In genomic region chr20:58192567-58192966, GRCh38 we compare ENCODE assay signal across 9 cellular contexts. TPM values are rescaled to one million over a fixed set of nuclear protein-coding genes. Genes with fewer than 3 reads are reported as not detected.
DNase-seq lines count a peak whose midpoint lies in the region; ATAC-seq, FAIRE-seq and TF ChIP-seq lines count a peak whose summit lies in the region.
"Had no signal": no experiment of that assay in that cellular context is flagged by ENCODE, and none has a peak within 500 bp of the region (broad histone marks: within the 10 kb centered on the region; RNA-seq: fewer than 3 reads in every experiment).

No MANE protein-coding gene starts in this region.

- no peaks in the 10 kb centered on the region for H3K4me1 Mint-ChIP-seq in HFFc6 (ENCODE audit: low read depth)
- H3K4me1 Mint-ChIP-seq in activated T-cell treated with anti-CD3 and anti-CD28 coated beads, Interleukin-2, amount 50 U/mL, for 24 hours (ENCODE audit: low read depth), result no peaks in the 10 kb centered on the region

- no peak overlapping the region for H3K27ac ChIP-seq in HepG2 (ENCODE audit: extremely low read length, insufficient read depth, low read length)

- DNase-seq in AG04449 (ENCODE audit: low read depth, low spot score) (no peak), HFFc6 (no peak), HepG2 (ENCODE audit: low spot score) (no peak), NCI-H1105 (lab: John Stamatoyannopoulos, UW) (no peak)
- DNase-seq in activated T-cell treated with anti-CD3 and anti-CD28 coated beads, Interleukin-2, amount 50 U/mL, for 24 hours, result peak; percentile 56

- H3K36me3 ChIP-seq in HepG2 (replicated peaks in 1 of 2; ENCODE audit: control insufficient read depth in 1 of 2, insufficient read depth in 2 of 2, low read length in 2 of 2), result no peaks in the 10 kb centered on the region

- no peak overlapping the region for H3K4me3 ChIP-seq in AG04449 (ENCODE audit: low read depth, low read length)
- no peak overlapping the region for H3K4me3 ChIP-seq in HepG2 (replicated peaks in 1 of 3; ENCODE audit: insufficient read depth in 1 of 3, low read depth in 2 of 3, low read length in 3 of 3)

- POLR2A ChIA-PET in AG04449 (lab: Yijun Ruan, JAX), result no interaction called here
- POLR2A ChIA-PET in HepG2 (lab: Yijun Ruan, JAX), result no interaction called here

- intact Hi-C loops in HepG2 (cut with micrococcal nuclease; ENCODE audit: unreplicated experiment), result no loop called here

- no peak overlapping the region for H3K9ac ChIP-seq in HepG2 (ENCODE audit: insufficient read depth, low read depth, low read length)

- H3K9me3 Mint-ChIP-seq in HFFc6, result no peaks in the 10 kb centered on the region; the same call in 1 of the 2 replicates
- H3K9me3 Mint-ChIP-seq in activated T-cell treated with anti-CD3 and anti-CD28 coated beads, Interleukin-2, amount 50 U/mL, for 24 hours, result no peaks in the 10 kb centered on the region

- no peak overlapping the region for H2AFZ ChIP-seq in HepG2 (ENCODE audit: low read length)

- no peak overlapping the region for H3K27ac Mint-ChIP-seq in HFFc6
- no peak overlapping the region for H3K27ac Mint-ChIP-seq in activated T-cell treated with anti-CD3 and anti-CD28 coated beads, Interleukin-2, amount 50 U/mL, for 24 hours

- ATAC-seq in HepG2, result peak; percentile 41; the same call in 2 of the 3 replicates
- no peak for ATAC-seq in HG03045 (IDR thresholded peaks at IDR 0.05; ENCODE audit: unreplicated experiment)
- ATAC-seq in HG02870 (IDR thresholded peaks at IDR 0.05; ENCODE audit: unreplicated experiment), result no peak
- ATAC-seq in HG02840 (IDR thresholded peaks at IDR 0.05; ENCODE audit: low FRiP score, unreplicated experiment), result no peak

- H3K4me3 Mint-ChIP-seq in HFFc6, result no peak overlapping the region
- no peak overlapping the region for H3K4me3 Mint-ChIP-seq in activated T-cell treated with anti-CD3 and anti-CD28 coated beads, Interleukin-2, amount 50 U/mL, for 24 hours

- no peak for TF ChIP-seq POLR2A in HepG2 (IDR thresholded peaks at IDR 0.05; ENCODE audit: insufficient read depth in 1 of 2, low read depth in 2 of 2, low read length in 2 of 2)

- FAIRE-seq in HepG2 (lab: Jason Lieb, UNC), result no peak

- 14% methylated on average over 5 of the region's 5 CpGs for WGBS in HepG2 (ENCODE audit: low lambda C conversion rate)

- TF ChIP-seq EP300 in HepG2 (IDR thresholded peaks at IDR 0.05; ENCODE audit: low read depth in 2 of 2, low read length in 2 of 2) (no peak), HepG2 (CRISPR knock-in tag; IDR thresholded peaks at IDR 0.05; ENCODE audit: borderline replicate concordance) (no peak)

- BruUV-seq in HepG2 (replicated peaks; lab: Mats Ljungman, UMichigan), result no TSS peak

- in situ Hi-C loops in HepG2 (cut with HindIII; ENCODE audit: extremely low pct_ligation_motif_present, low pct_unique_long_range_greater_than_20kb), result no loop called here

- no peak overlapping the region for H3K4me2 ChIP-seq in HepG2 (ENCODE audit: low read depth, low read length)

- peaks cover 35% of the 10 kb centered on the region for H3K27me3 Mint-ChIP-seq in HFFc6 (ENCODE audit: insufficient read depth)
- H3K27me3 Mint-ChIP-seq in activated T-cell treated with anti-CD3 and anti-CD28 coated beads, Interleukin-2, amount 50 U/mL, for 24 hours, result peaks cover 17% of the 10 kb centered on the region

- no peaks in the 10 kb centered on the region for H4K20me1 ChIP-seq in HepG2 (ENCODE audit: insufficient read depth, low read length)

- TF ChIP-seq RAD21 in HepG2 (CRISPR knock-in tag; IDR thresholded peaks at IDR 0.05), result no peak

- TF ChIP-seq CTCF in AG04449 (IDR thresholded peaks at IDR 0.05; ENCODE audit: insufficient read depth, low read length, missing control alignments), result peak; percentile 64
- TF ChIP-seq CTCF in HFFc6 (IDR thresholded peaks at IDR 0.05), result peak; percentile 77
- peak; percentile 62 for TF ChIP-seq CTCF in HepG2 (CRISPR knock-in tag; IDR thresholded peaks at IDR 0.05)

- peaks cover 6% of the 10 kb centered on the region for H3K9me3 ChIP-seq in HepG2 (ENCODE audit: low read length)

- no peaks in the 10 kb centered on the region for H3K4me1 ChIP-seq in HepG2 (ENCODE audit: insufficient read depth, low read length)

- H3K36me3 Mint-ChIP-seq in HFFc6 (ENCODE audit: low read depth), result peaks cover 7% of the 10 kb centered on the region
- no peaks in the 10 kb centered on the region for H3K36me3 Mint-ChIP-seq in activated T-cell treated with anti-CD3 and anti-CD28 coated beads, Interleukin-2, amount 50 U/mL, for 24 hours (ENCODE audit: low read depth)

- H3K27me3 ChIP-seq in HepG2 (ENCODE audit: control insufficient read depth in 1 of 2, insufficient read depth in 2 of 2, low read length in 2 of 2), result peaks cover 0 to 14% of the 10 kb centered on the region in 2 experiments; a peak in 2 of 5 replicates

- H3K79me2 ChIP-seq in HepG2 (ENCODE audit: insufficient read depth, low read length), result no peaks in the 10 kb centered on the region

- CTCF ChIA-PET in AG04449 (lab: Yijun Ruan, JAX) (interaction anchor here (1.0 to 1.9 kb wide), 6 partner anchors 10 to 1263 kb away, joined by 3 to 8 read pairs (median 5); no protein-coding TSS in a partner anchor), HepG2 (lab: Yijun Ruan, JAX; ENCODE audit: low intra/inter-chr PET ratio, low total read pairs) (interaction anchor here (2.7 kb wide), 1 partner anchor 17 kb away, joined by 20 read pairs; no protein-coding TSS in a partner anchor)

TF ChIP-seq in HepG2, 621 proteins besides CTCF, POLR2A, EP300 and RAD21 (continues in another document):
- no peak for TF ChIP-seq PAX8 (CRISPR knock-in tag; IDR thresholded peaks at IDR 0.05; ENCODE audit: borderline replicate concordance)
- 0 out of 4 replicates have a peak, but pooled peaks of 1 of the 2 experiments have one; percentile 22 for TF ChIP-seq HMGXB4 (CRISPR knock-in tag; IDR thresholded peaks at IDR 0.05; ENCODE audit: borderline replicate concordance in 1 of 2, low read depth in 1 of 2)
- TF ChIP-seq PHF5A (CRISPR knock-in tag; IDR thresholded peaks at IDR 0.05; ENCODE audit: low read depth, unreplicated experiment), result no peak
- no peak for TF ChIP-seq NONO (IDR thresholded peaks at IDR 0.05)
- no peak for TF ChIP-seq NONO (CRISPR knock-in tag; conservative IDR thresholded peaks at IDR 0.05)
- no peak for TF ChIP-seq DR1 (CRISPR knock-in tag; IDR thresholded peaks at IDR 0.05)
- TF ChIP-seq ZNF772 (CRISPR knock-in tag; IDR thresholded peaks at IDR 0.05), result no peak
- no peak for TF ChIP-seq SMARCE1 (IDR thresholded peaks at IDR 0.05; ENCODE audit: borderline replicate concordance)
- no peak for TF ChIP-seq SRSF1 (optimal IDR thresholded peaks at IDR 0.05; ENCODE audit: low read depth, low read length)
- TF ChIP-seq SMAD1 (CRISPR knock-in tag; IDR thresholded peaks at IDR 0.05; ENCODE audit: borderline replicate concordance, low read depth), result no peak
- TF ChIP-seq, protein P1, sequence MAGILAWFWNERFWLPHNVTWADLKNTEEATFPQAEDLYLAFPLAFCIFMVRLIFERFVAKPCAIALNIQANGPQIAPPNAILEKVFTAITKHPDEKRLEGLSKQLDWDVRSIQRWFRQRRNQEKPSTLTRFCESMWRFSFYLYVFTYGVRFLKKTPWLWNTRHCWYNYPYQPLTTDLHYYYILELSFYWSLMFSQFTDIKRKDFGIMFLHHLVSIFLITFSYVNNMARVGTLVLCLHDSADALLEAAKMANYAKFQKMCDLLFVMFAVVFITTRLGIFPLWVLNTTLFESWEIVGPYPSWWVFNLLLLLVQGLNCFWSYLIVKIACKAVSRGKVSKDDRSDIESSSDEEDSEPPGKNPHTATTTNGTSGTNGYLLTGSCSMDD (CRISPR knock-in tag; IDR thresholded peaks at IDR 0.05), result no peak
- peak; percentile 47 for TF ChIP-seq STAG1 (CRISPR knock-in tag; IDR thresholded peaks at IDR 0.05)
- no peak for TF ChIP-seq ZNF792 (CRISPR knock-in tag; IDR thresholded peaks at IDR 0.05)

RNA-seq across cellular contexts. Expression of gene ANKRD60, which starts 35.9 kb away (rescaled TPM):
- not detected for total RNA-seq in HFFc6 (2021; fragmentation: NEBNext Ultra II Directional; extraction: Animal tissue kit (Norgen Biotek cat#: 25700))
- not detected in 2 replicates for total RNA-seq in HepG2 (2016; rRNA removed; fragmentation: Illumina TruSeq; extraction: Trizol)
- total RNA-seq in HepG2 (2016; cell fraction: cytosol; rRNA removed; fragmentation: Illumina TruSeq; extraction: Trizol; ENCODE audit: low read depth), result not detected in 2 replicates
- not detected in 2 replicates for total RNA-seq in HepG2 (2016; cell fraction: insoluble cytoplasmic fraction; rRNA removed; fragmentation: Illumina TruSeq; extraction: Trizol)
- total RNA-seq in HepG2 (2016; cell fraction: membrane; rRNA removed; fragmentation: Illumina TruSeq; extraction: Trizol), result not detected in 2 replicates
- not detected in 2 replicates for total RNA-seq in HepG2 (2016; cell fraction: nucleus; rRNA removed; fragmentation: Illumina TruSeq; extraction: Trizol)
- polyA plus RNA-seq in HepG2 (2011; rRNA removed), result not detected in 2 replicates
- polyA plus RNA-seq in HepG2 (2011; cell fraction: cytosol; rRNA removed), result not detected in 2 replicates
- polyA plus RNA-seq in HepG2 (2011; cell fraction: nucleus; rRNA removed), result not detected in 2 replicates
- polyA plus RNA-seq in HepG2 (2012), result not detected in 2 replicates
- not detected in 2 replicates for polyA plus RNA-seq in HepG2 (2016; cell fraction: cytosol; fragmentation: Illumina TruSeq; extraction: Trizol; ENCODE audit: low read depth)
- not detected in 2 replicates for polyA plus RNA-seq in HepG2 (2016; cell fraction: insoluble cytoplasmic fraction; fragmentation: Illumina TruSeq; extraction: Trizol; ENCODE audit: low read depth)
- not detected in 2 replicates for polyA plus RNA-seq in HepG2 (2016; cell fraction: membrane; fragmentation: Illumina TruSeq; extraction: Trizol; ENCODE audit: low read depth)
- polyA plus RNA-seq in HepG2 (2016; cell fraction: nucleus; fragmentation: Illumina TruSeq; extraction: Trizol; ENCODE audit: insufficient read depth, low read depth), result not detected in 2 replicates
- polyA minus RNA-seq in HepG2 (2011; rRNA and poly(A)+ RNA removed; ENCODE audit: low replicate concordance), result not detected in 2 replicates
- polyA minus RNA-seq in HepG2 (2011; cell fraction: cytosol; rRNA and poly(A)+ RNA removed), result not detected in 2 replicates
- polyA minus RNA-seq in HepG2 (2011; cell fraction: nucleus; rRNA and poly(A)+ RNA removed), result not detected in 2 replicates
- total RNA-seq: RPMI7951 had no signal
